Comparison of ENCODE assay signal across 28 cellular contexts in genomic region chr20:18721716-18722115, GRCh38.
"Had no signal": no experiment of that assay in that cellular context is flagged by ENCODE, and none has a peak within 500 bp of the region (broad histone marks: within the 10 kb centered on the region; RNA-seq: fewer than 3 reads in every experiment).

No MANE protein-coding gene starts in this region.

- H3K9me3 ChIP-seq: adrenal gland, body of pancreas had no signal

- H3K27ac ChIP-seq: adrenal gland, body of pancreas, coronary artery, heart left ventricle had no signal

- H3K4me1 ChIP-seq: adrenal gland had no signal

- DNase-seq: activated CD4-positive, alpha-beta memory T cell treated with anti-CD3 and anti-CD28 coated beads, Interleukin-2, amount 10 ng/mL, durations not matched to agents 7 days and 5 days; activated CD4-positive, alpha-beta T cell treated with anti-CD3 and anti-CD28 coated beads for 1 hour; activated CD4-positive, alpha-beta T cell treated with anti-CD3 and anti-CD28 coated beads for 4 hours; activated CD4-positive, alpha-beta T cell treated with anti-CD3 and anti-CD28 coated beads, Interleukin-2, amount 10 ng/mL, durations not matched to agents 7 days and 5 days; activated CD4-positive, alpha-beta T cell treated with anti-CD3 and anti-CD28 coated beads, Interleukin-2, amount 50 U/mL, for 4 hours; activated CD8-positive, alpha-beta memory T cell treated with anti-CD3 and anti-CD28 coated beads, Interleukin-2, amount 50 U/mL, for 48 hours; activated effector memory CD4-positive, alpha-beta T cell treated with Interleukin-2 at 50 U/mL for 16 hours; activated gamma-delta T cell treated with Interleukin-2 at 50 U/mL for 16 hours; activated naive CD4-positive, alpha-beta T cell treated with Interleukin-2 at 50 U/mL for 16 hours; activated naive CD8-positive, alpha-beta T cell treated with anti-CD3 and anti-CD28 coated beads for 36 hours; activated naive CD8-positive, alpha-beta T cell treated with anti-CD3 and anti-CD28 coated beads, Interleukin-2, amount 50 U/mL, for 24 hours; activated T-cell treated with anti-CD3 and anti-CD28 coated beads for 4 hours; activated T-cell treated with anti-CD3 and anti-CD28 coated beads, Interleukin-2, amount 50 U/mL, for 24 hours; adrenal gland; aorta; body of pancreas; effector memory CD4-positive, alpha-beta T cell; endodermal cell; glutamatergic neuron; heart left ventricle; T-helper 1 cell; T-helper 17 cell; T1000 had no signal

- H3K36me3 ChIP-seq: adrenal gland, heart left ventricle had no signal

- H3K27me3 ChIP-seq: adrenal gland, body of pancreas, dorsolateral prefrontal cortex, heart left ventricle had no signal

- H3K4me3 ChIP-seq: adrenal gland, body of pancreas, coronary artery, dorsolateral prefrontal cortex, heart left ventricle had no signal

- ATAC-seq: activated naive CD8-positive, alpha-beta T cell treated with anti-CD3 and anti-CD28 coated beads, Interleukin-2, amount 50 U/mL, for 24 hours; activated T-helper 17 cell treated with anti-CD3 and anti-CD28 coated beads, Interleukin-2, amount 50 U/mL, for 72 hours; body of pancreas; esophagus mucosa; T-helper 17 cell; WTC11 had no signal
